In genomic region chr1:107318932-107319331, GRCh38 we compare ENCODE assay signal across 17 cellular contexts.
DNase-seq lines count a peak whose midpoint lies in the region; TF ChIP-seq lines count a peak whose summit lies in the region.
"Had no signal": no experiment of that assay in that cellular context is flagged by ENCODE, and none has a peak within 500 bp of the region (broad histone marks: within the 10 kb centered on the region; RNA-seq: fewer than 3 reads in every experiment).

No MANE protein-coding gene starts in this region.

- no peak overlapping the region for H3K27ac ChIP-seq in H9 (ENCODE audit: insufficient read length, low read depth, low read length)
- no peak overlapping the region for H3K27ac ChIP-seq in OCI-LY7 (ENCODE audit: low read depth, low read length, poor library complexity, severe bottlenecking)
- no peak overlapping the region for H3K27ac ChIP-seq in suprapubic skin
- no peak overlapping the region for H3K27ac ChIP-seq in trophoblast cell (ENCODE audit: low read depth, low read length)

- no peak overlapping the region for H2BK20ac ChIP-seq in H9 (ENCODE audit: low read depth, low read length, poor library complexity, severe bottlenecking)

- POLR2A ChIA-PET in GM10248 (lab: Yijun Ruan, JAX), result no interaction called here
- POLR2A ChIA-PET in OCI-LY7 (lab: Charles Lee), result interaction anchor here (0.6 to 4.8 kb wide), 8 partner anchors 9 to 209 kb away, joined by 3 to 16 read pairs (median 4); no protein-coding TSS in a partner anchor
- POLR2A ChIA-PET in MCF 10A (lab: Yijun Ruan, JAX), result no interaction called here

- H3K4me3 ChIP-seq in OCI-LY7 (ENCODE audit: low read depth, low read length, poor library complexity, severe bottlenecking) (no peak overlapping the region), epithelial cell of proximal tubule (ENCODE audit: low read depth, low read length) (no peak overlapping the region), suprapubic skin (no peak overlapping the region), trophoblast cell (ENCODE audit: low read depth, low read length) (no peak overlapping the region)
- H3K4me3 ChIP-seq: HAP-1 had no signal

- H4K20me1 ChIP-seq in H9 (ENCODE audit: control insufficient read depth, insufficient read depth, insufficient read length) (no peaks in the 10 kb centered on the region), OCI-LY7 (ENCODE audit: insufficient read depth, low read length) (no peaks in the 10 kb centered on the region)

- H3K4me3 Mint-ChIP-seq in H9, result no peak overlapping the region
- no peak overlapping the region for H3K4me3 Mint-ChIP-seq in MCF 10A (ENCODE audit: unreplicated experiment)
- H3K4me3 Mint-ChIP-seq: T-helper 17 cell had no signal

- CTCF ChIA-PET in GM10248 (lab: Yijun Ruan, JAX), result interaction anchor here (1.1 to 4.6 kb wide), 5 partner anchors 8 to 210 kb away, joined by 3 to 24 read pairs (median 5); no protein-coding TSS in a partner anchor
- CTCF ChIA-PET in OCI-LY7 (lab: Charles Lee; ENCODE audit: unreplicated experiment), result no interaction called here
- CTCF ChIA-PET in MCF 10A (lab: Yijun Ruan, JAX), result interaction anchor here (0.8 to 1.3 kb wide), 2 partner anchors 74 to 111 kb away, joined by 3 to 4 read pairs; no protein-coding TSS in a partner anchor

- H3K4me2 ChIP-seq in H9 (ENCODE audit: insufficient read depth, insufficient read length, low read length), result no peak overlapping the region
- H3K4me2 ChIP-seq in OCI-LY7 (ENCODE audit: low read length), result no peak overlapping the region
- no peak overlapping the region for H3K4me2 ChIP-seq in trophoblast cell (ENCODE audit: low read length)

- H3K23ac ChIP-seq in H9 (ENCODE audit: insufficient read length, low read depth, low read length) (no peak overlapping the region), trophoblast cell (ENCODE audit: low read length) (no peak overlapping the region)

- no peak overlapping the region for H2BK15ac ChIP-seq in H9 (ENCODE audit: low read depth, low read length)

- H3K79me2 ChIP-seq in H9 (ENCODE audit: insufficient read depth, low read length), result no peaks in the 10 kb centered on the region
- H3K79me2 ChIP-seq in OCI-LY7 (ENCODE audit: insufficient read depth, low read depth, low read length), result no peaks in the 10 kb centered on the region
- no peaks in the 10 kb centered on the region for H3K79me2 ChIP-seq in trophoblast cell (ENCODE audit: control insufficient read depth, insufficient read depth, low read length, poor library complexity)

- no peaks in the 10 kb centered on the region for H3K27me3 ChIP-seq in H9 (ENCODE audit: insufficient read depth, low read length)
- no peaks in the 10 kb centered on the region for H3K27me3 ChIP-seq in suprapubic skin
- no peaks in the 10 kb centered on the region for H3K27me3 ChIP-seq in trophoblast cell (ENCODE audit: insufficient read depth, low read length)

- H4K91ac ChIP-seq in H9 (ENCODE audit: insufficient read length, low read depth, low read length) (no peak overlapping the region), trophoblast cell (ENCODE audit: low read depth, low read length) (no peak overlapping the region)

- H4K8ac ChIP-seq in H9 (replicated peaks; ENCODE audit: insufficient read length, low read depth, low read length) (no peak overlapping the region), trophoblast cell (ENCODE audit: low read depth, low read length) (no peak overlapping the region)

- H3K4me1 Mint-ChIP-seq in H9 (peaks cover 6% of the 10 kb centered on the region in 2 experiments), MCF 10A (ENCODE audit: insufficient read depth, unreplicated experiment) (no peaks in the 10 kb centered on the region)
- H3K4me1 Mint-ChIP-seq: T-helper 17 cell had no signal

- H3K9me3 Mint-ChIP-seq in H9 (no peaks in the 10 kb centered on the region), MCF 10A (ENCODE audit: unreplicated experiment) (no peaks in the 10 kb centered on the region)

- no peak for TF ChIP-seq EP300 in suprapubic skin (IDR thresholded peaks at IDR 0.05)

- H4K5ac ChIP-seq in H9 (ENCODE audit: insufficient read length, low read depth, low read length), result no peak overlapping the region

- H3K9ac ChIP-seq in H9 (ENCODE audit: extremely low read depth, insufficient read length, low read length) (no peak overlapping the region), trophoblast cell (ENCODE audit: low read length) (no peak overlapping the region)

- H2AK5ac ChIP-seq in H9 (ENCODE audit: insufficient read length, low read length) (no peak overlapping the region), trophoblast cell (ENCODE audit: low read length) (no peak overlapping the region)

- no peak overlapping the region for H2BK5ac ChIP-seq in H9 (ENCODE audit: insufficient read length, low read length)
- no peak overlapping the region for H2BK5ac ChIP-seq in trophoblast cell (ENCODE audit: low read depth, low read length, poor library complexity)

- H2AFZ ChIP-seq in H9 (ENCODE audit: low read length) (no peak overlapping the region), OCI-LY7 (ENCODE audit: low read length) (no peak overlapping the region), trophoblast cell (ENCODE audit: insufficient read depth, low read length, poor library complexity) (no peak overlapping the region)

- BruUV-seq in OCI-LY7 (replicated peaks; lab: Mats Ljungman, UMichigan) (no TSS peak), MCF 10A (replicated peaks; lab: Mats Ljungman, UMichigan) (no TSS peak)

- H3K18ac ChIP-seq in H9 (ENCODE audit: insufficient read length, low read depth, low read length) (no peak overlapping the region), trophoblast cell (ENCODE audit: low read length) (no peak overlapping the region)

- no peaks in the 10 kb centered on the region for H3K9me2 ChIP-seq in OCI-LY7 (ENCODE audit: insufficient read depth, low read length)

- H4K12ac ChIP-seq in trophoblast cell (ENCODE audit: low read depth, low read length), result no peak overlapping the region

- no peak for TF ChIP-seq POLR2A in suprapubic skin (IDR thresholded peaks at IDR 0.05)

- no peaks in the 10 kb centered on the region for H3K27me3 Mint-ChIP-seq in H9 (ENCODE audit: low read depth)
- no peaks in the 10 kb centered on the region for H3K27me3 Mint-ChIP-seq in MCF 10A (ENCODE audit: insufficient read depth, unreplicated experiment)

- WGBS in H9 (ENCODE audit: extremely low coverage, insufficient read length, low lambda C conversion rate), result no CpG with 5 or more reads among the region's 2 CpGs
- 97% methylated on average over 2 of the region's 2 CpGs for WGBS in suprapubic skin
- WGBS in trophoblast cell (ENCODE audit: extremely low coverage, insufficient coverage, insufficient read length), result no CpG with 5 or more reads among the region's 2 CpGs

- H3K4me1 ChIP-seq in H9 (ENCODE audit: insufficient read depth, low read length) (no peaks in the 10 kb centered on the region), OCI-LY7 (ENCODE audit: insufficient read depth, low read length, poor library complexity, severe bottlenecking) (peaks cover 19% of the 10 kb centered on the region), suprapubic skin (no peaks in the 10 kb centered on the region), trophoblast cell (ENCODE audit: control insufficient read depth in 1 of 2, insufficient read depth in 2 of 2, low read length in 2 of 2) (no peaks in the 10 kb centered on the region)
- H3K4me1 ChIP-seq: Caco-2, HAP-1 had no signal

- no peak overlapping the region for H2BK12ac ChIP-seq in H9 (ENCODE audit: insufficient read length, low read depth, low read length)
- no peak overlapping the region for H2BK12ac ChIP-seq in trophoblast cell (ENCODE audit: low read length)

- H3K36me3 ChIP-seq in OCI-LY7 (ENCODE audit: insufficient read depth, low read length) (no peaks in the 10 kb centered on the region), suprapubic skin (no peaks in the 10 kb centered on the region), trophoblast cell (ENCODE audit: control insufficient read depth in 1 of 2, insufficient read depth in 2 of 2, low read length in 2 of 2) (no peaks in the 10 kb centered on the region)
- H3K36me3 ChIP-seq: HAP-1 had no signal

- no peaks in the 10 kb centered on the region for H3K36me3 Mint-ChIP-seq in H9 (ENCODE audit: insufficient read depth in 1 of 3, low read depth in 3 of 3)
- no peaks in the 10 kb centered on the region for H3K36me3 Mint-ChIP-seq in MCF 10A (ENCODE audit: insufficient read depth, unreplicated experiment)

- TF ChIP-seq CTCF in GM10248 (IDR thresholded peaks at IDR 0.05; ENCODE audit: control extremely low read depth, extremely low read depth, low read depth, missing control alignments), result peak; percentile 14
- TF ChIP-seq CTCF in H9 (conservative IDR thresholded peaks at IDR 0.05), result peak; percentile 49
- peak; percentile 71 for TF ChIP-seq CTCF in OCI-LY7 (conservative IDR thresholded peaks at IDR 0.05; ENCODE audit: low read length)
- peak; percentile 4 for TF ChIP-seq CTCF in epithelial cell of proximal tubule (conservative IDR thresholded peaks at IDR 0.05; ENCODE audit: low read depth, low read length)
- TF ChIP-seq CTCF in suprapubic skin (IDR thresholded peaks at IDR 0.05), result no peak
- no peak for TF ChIP-seq CTCF in MCF 10A (IDR thresholded peaks at IDR 0.05; ENCODE audit: unreplicated experiment)

- H3K23me2 ChIP-seq in H9 (ENCODE audit: insufficient read length, low read depth, low read length, poor library complexity, severe bottlenecking), result no peaks in the 10 kb centered on the region

- no peaks in the 10 kb centered on the region for H3K9me3 ChIP-seq in H9 (ENCODE audit: control insufficient read depth, low read depth, low read length)
- no peaks in the 10 kb centered on the region for H3K9me3 ChIP-seq in OCI-LY7 (ENCODE audit: low read length)
- H3K9me3 ChIP-seq in suprapubic skin, result no peaks in the 10 kb centered on the region
- no peaks in the 10 kb centered on the region for H3K9me3 ChIP-seq in trophoblast cell (ENCODE audit: insufficient read depth, low read depth, low read length)
- H3K9me3 ChIP-seq: Caco-2, HAP-1 had no signal

- H3K27ac Mint-ChIP-seq in H9 (no peak overlapping the region), MCF 10A (ENCODE audit: low read depth, unreplicated experiment) (no peak overlapping the region)
- H3K27ac Mint-ChIP-seq: T-helper 17 cell had no signal

- no peak overlapping the region for H3K56ac ChIP-seq in H9 (ENCODE audit: insufficient read length, low read depth, low read length)

- H3T11ph ChIP-seq in H9 (ENCODE audit: low read length), result no peak overlapping the region

- H3K79me1 ChIP-seq in H9 (ENCODE audit: insufficient read depth, low read depth, low read length, poor library complexity, severe bottlenecking), result no peaks in the 10 kb centered on the region
- no peaks in the 10 kb centered on the region for H3K79me1 ChIP-seq in trophoblast cell (ENCODE audit: low read length)

- DNase-seq in GM10248 (ENCODE audit: extremely low spot score), result no peak
- DNase-seq in H9, result peak; percentile 38
- peak; percentile 47 for DNase-seq in OCI-LY7 (ENCODE audit: low spot score)
- DNase-seq in epithelial cell of proximal tubule (ENCODE audit: low read depth), result no peak
- DNase-seq in NCI-H1105 treated with DMSO at 0.1 percent for 48 hours (lab: John Stamatoyannopoulos, UW), result no peak
- DNase-seq in suprapubic skin (ENCODE audit: low spot score in 2 of 2), result no peak
- no peak for DNase-seq in trophoblast cell
- DNase-seq in MCF 10A (ENCODE audit: unreplicated experiment), result no peak
- DNase-seq: AML-193, IMR-90, NCI-H1048, NCI-H1694, NCI-H446, SHP77, T-helper 17 cell had no signal

- H3K14ac ChIP-seq in H9 (ENCODE audit: insufficient read depth, low read length) (no peak overlapping the region), trophoblast cell (ENCODE audit: low read length) (no peak overlapping the region)

- H2BK120ac ChIP-seq in H9 (ENCODE audit: low read depth, low read length, poor library complexity, severe bottlenecking), result no peak overlapping the region
- H2BK120ac ChIP-seq in trophoblast cell (ENCODE audit: insufficient read depth, low read length, poor library complexity), result no peak overlapping the region

- intact Hi-C loops in OCI-LY7 (cut with micrococcal nuclease; ENCODE audit: unreplicated experiment) (no loop called here), MCF 10A (cut with micrococcal nuclease) (no loop called here)

- no peak overlapping the region for H3K4ac ChIP-seq in H9 (ENCODE audit: low read depth, low read length)
- no peak overlapping the region for H3K4ac ChIP-seq in trophoblast cell (ENCODE audit: low read depth, low read length)

Comparison
In these comparisons a context has a peak if more than half of its experiments do, and no peak if none do; other contexts are left out.
1. DNase-seq: peak in H9 (single experiment) and OCI-LY7 (single experiment); none in GM10248 (single experiment), epithelial cell of proximal tubule (single experiment), NCI-H1105 treated with DMSO at 0.1 percent for 48 hours (single experiment), suprapubic skin (0 of 2), trophoblast cell (0 of 2) and MCF 10A (single experiment).
2. CTCF ChIP-seq: peak in GM10248 (single experiment), H9 (single experiment), OCI-LY7 (single experiment) and epithelial cell of proximal tubule (single experiment); none in suprapubic skin (0 of 2) and MCF 10A (single experiment).